Comparison of ENCODE assay signal across 28 cellular contexts in genomic region chr9:28207657-28208056, GRCh38.
A peak's percentile ranks its signal among the peaks of the same experiment; 100 is the strongest.
DNase-seq lines count a peak whose midpoint lies in the region; ATAC-seq, FAIRE-seq and TF ChIP-seq lines count a peak whose summit lies in the region.
"Had no signal": no experiment of that assay in that cellular context is flagged by ENCODE, and none has a peak within 500 bp of the region (broad histone marks: within the 10 kb centered on the region; RNA-seq: fewer than 3 reads in every experiment).

No MANE protein-coding gene starts in this region.

- no peak overlapping the region for H3K4me2 ChIP-seq in GM12878 (ENCODE audit: control insufficient read depth, insufficient read depth)
- H3K4me2 ChIP-seq: BLaER1 had no signal

- TF ChIP-seq CTCF in GM12878 (IDR thresholded peaks at IDR 0.05 in 2 of 3, conservative IDR thresholded peaks at IDR 0.05 in 1 of 3; ENCODE audit: control insufficient read depth in 2 of 3, extremely low read depth in 1 of 3, insufficient read depth in 1 of 3, low read depth in 3 of 3, low read length in 3 of 3): no peak
- no peak for TF ChIP-seq CTCF in upper lobe of left lung (IDR thresholded peaks at IDR 0.05)

- ATAC-seq in GM18909 (IDR thresholded peaks at IDR 0.05; ENCODE audit: poor library complexity, unreplicated experiment) (peak; percentile 57), HG02642 (IDR thresholded peaks at IDR 0.05; ENCODE audit: poor library complexity, unreplicated experiment) (peak; percentile 66), GM12878 (no peak), upper lobe of left lung (ENCODE audit: low FRiP score in 2 of 2) (no peak), HG03097 (IDR thresholded peaks at IDR 0.05; ENCODE audit: low FRiP score, unreplicated experiment) (no peak)
- ATAC-seq: activated naive CD4-positive, alpha-beta T cell treated with anti-CD3 and anti-CD28 coated beads, Interleukin-2, amount 50 U/mL, for 72 hours; esophagus mucosa; foreskin keratinocyte; heart right ventricle; left ventricle myocardium superior; Panc1; stimulated activated effector memory CD8-positive, alpha-beta T cell treated with anti-CD3 and anti-CD28 coated beads, Interleukin-12 subunit alpha, Interleukin-12 subunit beta, amount 100 ng/mL, for 72 hours had no signal

- TF ChIP-seq EP300 in GM12878 (IDR thresholded peaks at IDR 0.05; ENCODE audit: borderline replicate concordance in 1 of 2, control insufficient read depth in 1 of 2, low read depth in 2 of 2, low read length in 2 of 2): no peak
- no peak for TF ChIP-seq EP300 in upper lobe of left lung (IDR thresholded peaks at IDR 0.05)

- intact Hi-C loops in GM12878 (cut with micrococcal nuclease; ENCODE audit: unreplicated experiment): no loop called here

- in situ Hi-C loops in GM12878 (cut with MboI): no loop called here

- no TSS peak for BruUV-seq in GM12878 (replicated peaks; lab: Mats Ljungman, UMichigan)

- CTCF ChIA-PET in GM12878 (lab: Yijun Ruan, JAX): no interaction called here

- SMC1A ChIA-PET in GM12878 (lab: Charles Lee; ENCODE audit: uncharacterized antibody, unreplicated experiment): no interaction called here

- H3K27me3 ChIP-seq in GM12878 (replicated peaks in 1 of 2; ENCODE audit: control insufficient read depth in 2 of 2, insufficient read depth in 2 of 2, low read length in 1 of 2) (no peaks in the 10 kb centered on the region), upper lobe of left lung (no peaks in the 10 kb centered on the region)
- H3K27me3 ChIP-seq: BLaER1, brain microvascular endothelial cell, foreskin keratinocyte, heart right ventricle, ovary, transverse colon had no signal

- no peak overlapping the region for H3K4me3 ChIP-seq in GM12878
- no peak overlapping the region for H3K4me3 ChIP-seq in upper lobe of left lung
- H3K4me3 ChIP-seq: BLaER1, heart right ventricle, ovary, transverse colon had no signal

- RAD21 ChIA-PET in GM12878 (lab: Charles Lee; ENCODE audit: unreplicated experiment): no interaction called here

- no peak for TF ChIP-seq POLR2A in GM12878 (IDR thresholded peaks at IDR 0.05; ENCODE audit: low read depth, low read length)
- no peak for TF ChIP-seq POLR2A in upper lobe of left lung (IDR thresholded peaks at IDR 0.05)

- H3K79me2 ChIP-seq in GM12878 (ENCODE audit: control insufficient read depth, insufficient read depth, low read length): no peaks in the 10 kb centered on the region

- peak; percentile 13 for DNase-seq in NCI-H1048 (lab: John Stamatoyannopoulos, UW)
- DNase-seq in GM12878 (ENCODE audit: low read depth, low spot score): no peak
- DNase-seq in upper lobe of left lung: no peak
- DNase-seq in HK-2 (ENCODE audit: unreplicated experiment): no peak
- no peak for DNase-seq in SKM-1 treated with dmso at 0.1 percent for 144 hours (lab: John Stamatoyannopoulos, UW; ENCODE audit: unreplicated experiment)
- DNase-seq: activated T-cell treated with anti-CD3 and anti-CD28 coated beads for 4 hours, amygdala, brain microvascular endothelial cell, DMS 273 treated with DMSO at 0.1 percent for 48 hours, foreskin keratinocyte, heart right ventricle, kidney, left ventricle myocardium superior, NCI-H1092, NCI-H2029 treated with DMSO at 0.1 percent for 48 hours, NCI-H526 treated with DMSO at 0.1 percent for 48 hours, ovary, SHP77, transverse colon had no signal

- no peak overlapping the region for H3K9ac ChIP-seq in GM12878 (ENCODE audit: control insufficient read depth, insufficient read depth, low read length)
- H3K9ac ChIP-seq: BLaER1 had no signal

- no peak overlapping the region for H3K27ac ChIP-seq in GM12878 (ENCODE audit: control insufficient read depth, insufficient read depth)
- no peak overlapping the region for H3K27ac ChIP-seq in upper lobe of left lung
- H3K27ac ChIP-seq: BLaER1, brain microvascular endothelial cell, foreskin keratinocyte, heart right ventricle, ovary, transverse colon had no signal

- H3K36me3 ChIP-seq in GM12878 (ENCODE audit: control insufficient read depth in 2 of 2, insufficient read depth in 2 of 2, low read length in 1 of 2) (no peaks in the 10 kb centered on the region), upper lobe of left lung (no peaks in the 10 kb centered on the region)
- H3K36me3 ChIP-seq: BLaER1, brain microvascular endothelial cell, heart right ventricle, ovary, transverse colon had no signal

- H4K20me1 ChIP-seq in GM12878 (ENCODE audit: control insufficient read depth, insufficient read depth): no peaks in the 10 kb centered on the region
- H4K20me1 ChIP-seq: BLaER1 had no signal

- FAIRE-seq in GM12878 (lab: Jason Lieb, UNC): no peak
- FAIRE-seq: GM19239, kidney had no signal

- H3K9me3 ChIP-seq in GM12878 (replicated peaks; ENCODE audit: control insufficient read depth, insufficient read depth, low read length): no peaks in the 10 kb centered on the region
- H3K9me3 ChIP-seq in upper lobe of left lung: no peaks in the 10 kb centered on the region
- H3K9me3 ChIP-seq: BLaER1, heart right ventricle, ovary, transverse colon had no signal

- H3K4me1 ChIP-seq in GM12878 (ENCODE audit: control insufficient read depth, insufficient read depth, low read length) (no peaks in the 10 kb centered on the region), upper lobe of left lung (peaks cover 0 to 4% (median 2%) of the 10 kb centered on the region in 4 donors)
- H3K4me1 ChIP-seq: foreskin keratinocyte had no signal

- POLR2A ChIA-PET in GM12878 (lab: Charles Lee): no interaction called here

- TF ChIP-seq RAD21 in GM12878 (IDR thresholded peaks at IDR 0.05; ENCODE audit: insufficient read depth, low read depth, low read length): no peak

- WGBS in GM12878 (ENCODE audit: insufficient coverage, insufficient replicate concordance, low lambda C conversion rate, missing lambda C conversion rate): 0% methylated on average over 1 of the region's 1 CpG
- 24 to 26% methylated on average over 1 of the region's 1 CpG for WGBS in upper lobe of left lung, 2 donors

- no peak overlapping the region for H2AFZ ChIP-seq in GM12878 (ENCODE audit: control insufficient read depth, low read depth, low read length)

TF ChIP-seq in GM12878, 131 proteins besides CTCF, POLR2A, EP300 and RAD21:
- no peak for TF ChIP-seq SIX5 (IDR thresholded peaks at IDR 0.05; ENCODE audit: low read depth, low read length, severe bottlenecking)
- TF ChIP-seq ZNF384 (IDR thresholded peaks at IDR 0.05; ENCODE audit: borderline replicate concordance, low read depth, low read length): 0 out of 2 replicates have a peak, but pooled peaks have one; percentile 19

Comparison
In these comparisons a context has a peak if more than half of its experiments do, and no peak if none do; other contexts are left out.
1. ATAC-seq: peak in GM18909 (single experiment) and HG02642 (single experiment); none in GM12878 (single experiment), upper lobe of left lung (0 of 2) and HG03097 (single experiment).